ENCODE assay signal across 17 cellular contexts in genomic region chr5:10401499-10401898, GRCh38. TPM values are rescaled to one million over a fixed set of nuclear protein-coding genes. Genes with fewer than 3 reads are reported as not detected.
DNase-seq lines count a peak whose midpoint lies in the region; ATAC-seq, FAIRE-seq and TF ChIP-seq lines count a peak whose summit lies in the region.
"Had no signal": no experiment of that assay in that cellular context is flagged by ENCODE, and none has a peak within 500 bp of the region (broad histone marks: within the 10 kb centered on the region; RNA-seq: fewer than 3 reads in every experiment).

No MANE protein-coding gene starts in this region.

- ATAC-seq in GM19467 (IDR thresholded peaks at IDR 0.05; ENCODE audit: unreplicated experiment), result peak; percentile 71
- peak; percentile 88 for ATAC-seq in HG03060 (IDR thresholded peaks at IDR 0.05; ENCODE audit: low read depth, unreplicated experiment)
- ATAC-seq in aorta (ENCODE audit: low FRiP score), result no peak
- ATAC-seq: WTC11 had no signal

- in situ Hi-C loops in HAP-1 (cut with MboI; ENCODE audit: low sequenced_read_pairs), result no loop called here

- TF ChIP-seq POLR2A in GM12891 (IDR thresholded peaks at IDR 0.05; ENCODE audit: low read depth, low read length) (no peak), prostate gland (IDR thresholded peaks at IDR 0.05) (no peak)

- intact Hi-C loops in aorta (cut with DNase I), result loop anchor here in 1 of 2 donors (5.0 kb wide), 1 partner anchor 114 kb away; no protein-coding TSS in a partner anchor
- intact Hi-C loops in prostate gland (cut with DNase I), result loop anchor here (5.0 kb wide), 1 partner anchor 49 kb away; the partner anchor contains the start of gene MARCHF6

- H3K9me3 ChIP-seq in HAP-1 (no peaks in the 10 kb centered on the region), aorta (ENCODE audit: control insufficient read depth, low read length) (no peaks in the 10 kb centered on the region), prostate gland (no peaks in the 10 kb centered on the region)
- H3K9me3 ChIP-seq: gastroesophageal sphincter, ovary, transverse colon had no signal

- no peak for TF ChIP-seq CTCF in prostate gland (IDR thresholded peaks at IDR 0.05)

- no peak overlapping the region for H3K4me3 ChIP-seq in HAP-1
- H3K4me3 ChIP-seq in aorta (ENCODE audit: low read length in 2 of 2), result no peak overlapping the region
- H3K4me3 ChIP-seq in prostate gland, result no peak overlapping the region
- H3K4me3 ChIP-seq: gastroesophageal sphincter, ovary, transverse colon had no signal

- H3K27me3 ChIP-seq in HAP-1 (ENCODE audit: low read depth) (no peaks in the 10 kb centered on the region), aorta (ENCODE audit: control insufficient read depth in 1 of 2, insufficient read depth in 2 of 2, low read length in 1 of 2) (no peaks in the 10 kb centered on the region), prostate gland (replicated peaks; ENCODE audit: insufficient read depth) (no peaks in the 10 kb centered on the region)
- H3K27me3 ChIP-seq: gastroesophageal sphincter, ovary, transverse colon had no signal

- peak; percentile 52 for FAIRE-seq in GM12891 (lab: Jason Lieb, UNC)

- DNase-seq in GM12891 (ENCODE audit: insufficient read length, low spot score) (no peak), HAP-1 (ENCODE audit: low spot score in 2 of 2) (no peak), hepatic stellate cell (ENCODE audit: low spot score) (no peak), aorta (no peak), prostate gland (ENCODE audit: low spot score) (no peak)
- DNase-seq: activated effector memory CD4-positive, alpha-beta T cell treated with Interleukin-2 at 50 U/mL for 16 hours; left ventricle myocardium superior; ovary; SHP77 treated with DMSO at 0.1 percent for 48 hours; stimulated activated CD4-positive, alpha-beta T cell treated with anti-CD3 and anti-CD28 coated beads, Interleukin-2, amount 100 ng/mL, for 24 hours; transverse colon had no signal

- H3K4me1 ChIP-seq in HAP-1 (no peaks in the 10 kb centered on the region), aorta (ENCODE audit: control insufficient read depth in 1 of 2, insufficient read depth in 2 of 2, low read length in 2 of 2) (no peaks in the 10 kb centered on the region), prostate gland (replicated peaks) (no peaks in the 10 kb centered on the region)

- peak overlapping the region; percentile 90 for H3K27ac ChIP-seq in angular gyrus (ENCODE audit: low read depth, low read length)
- peak overlapping the region in 1 of 2 donors; percentile 57 for H3K27ac ChIP-seq in aorta (ENCODE audit: low read depth in 1 of 2, low read length in 2 of 2)
- no peak overlapping the region for H3K27ac ChIP-seq in prostate gland
- H3K27ac ChIP-seq: ovary had no signal

- peaks cover 56% of the 10 kb centered on the region for H3K36me3 ChIP-seq in HAP-1 (replicated peaks)
- H3K36me3 ChIP-seq in aorta (ENCODE audit: control insufficient read depth in 1 of 2, insufficient read depth in 2 of 2, low read length in 1 of 2), result peaks cover 0 to 4% of the 10 kb centered on the region in 2 donors
- H3K36me3 ChIP-seq in prostate gland, result peaks cover 0 to 5% of the 10 kb centered on the region in 2 donors
- H3K36me3 ChIP-seq: ovary had no signal

- WGBS in aorta, 2 donors, result 82 to 88% methylated on average over 1 of the region's 1 CpG
- 71% methylated on average over 1 of the region's 1 CpG for WGBS in prostate gland

TF ChIP-seq in GM12891, 5 proteins besides CTCF, POLR2A, EP300 and RAD21:
- TF ChIP-seq SPI1 (IDR thresholded peaks at IDR 0.05; ENCODE audit: low read depth, low read length) (peak; percentile 25; the same call in 1 of the 2 replicates), PAX5 (IDR thresholded peaks at IDR 0.05; ENCODE audit: insufficient read depth, low read length, severe bottlenecking) (no peak)

RNA-seq across cellular contexts. Expression of gene ROPN1L, which starts 40.2 kb away (rescaled TPM):
- 0.23 TPM for polyA plus RNA-seq in GM12891 (2012; ENCODE audit: low read depth, missing spikeins)
- total RNA-seq in aorta (under 1 TPM in 1 of 2 donors, not detected in 1; 0.68 TPM), prostate gland (10 to 100 TPM in 1 of 2 donors, not detected in 1; 34.9 TPM)
- polyA plus RNA-seq in aorta, result under 1 TPM in 1 of 2 donors, not detected in 1; 0.88 TPM
- total RNA-seq: G401, WTC11 had no signal

RNA-seq across cellular contexts. Expression of gene MARCHF6, which starts 48.0 kb away (rescaled TPM):
- polyA plus RNA-seq in GM12891 (2012; ENCODE audit: low read depth, missing spikeins), result 56.6 TPM
- total RNA-seq in aorta, result 100 to 1,000 TPM; 147 to 153 TPM
- polyA plus RNA-seq in aorta, result 10 to 100 TPM; 27.7 to 73.9 TPM
- 10 to 100 TPM; 65.3 to 86.5 TPM for total RNA-seq in prostate gland
